Comparison of ENCODE assay signal across 14 cellular contexts in the genomic region with DNA sequence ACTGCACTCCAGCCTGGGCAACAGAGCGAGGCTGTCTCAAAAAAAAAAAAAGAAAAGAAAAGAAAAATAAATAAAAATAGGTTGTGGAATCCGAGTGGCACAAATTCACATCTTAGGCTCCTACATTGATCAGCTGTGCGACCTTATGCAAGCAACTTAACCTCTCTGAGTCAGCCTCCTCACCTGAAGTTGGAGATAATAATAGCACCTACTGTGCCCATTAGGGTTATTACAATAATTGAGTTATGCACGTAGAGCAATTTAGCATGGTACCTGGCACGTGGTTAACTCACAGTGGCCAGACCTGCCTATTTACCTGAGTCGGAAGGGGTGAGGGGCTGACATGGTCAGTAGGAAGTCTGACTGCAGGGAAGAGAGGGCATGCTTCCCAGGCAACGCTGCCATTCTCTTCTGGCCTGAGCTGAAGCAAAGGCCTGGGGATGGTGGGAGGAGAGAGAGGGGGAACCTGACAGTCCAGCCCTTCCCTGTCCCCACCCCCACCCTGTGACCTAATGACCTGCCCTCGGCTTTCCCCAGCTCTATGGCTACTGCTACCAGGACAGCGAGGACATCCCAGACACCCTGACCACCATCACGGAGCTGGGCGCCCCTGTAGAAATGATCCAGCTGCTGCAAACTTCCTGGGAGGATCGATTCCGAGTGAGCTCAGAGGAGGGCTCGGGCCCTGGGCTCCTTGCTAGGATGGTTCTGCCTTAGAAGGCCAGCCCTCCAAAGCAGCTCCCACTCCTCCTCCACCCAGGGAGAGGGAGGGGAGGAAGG. TPM values are rescaled to one million over a fixed set of nuclear protein-coding genes. Genes with fewer than 3 reads are reported as not detected.
DNase-seq lines count a peak whose midpoint lies in the region; ATAC-seq, FAIRE-seq and TF ChIP-seq lines count a peak whose summit lies in the region.
"Had no signal": no experiment of that assay in that cellular context is flagged by ENCODE, and none has a peak within 500 bp of the region (broad histone marks: within the 10 kb centered on the region; RNA-seq: fewer than 3 reads in every experiment).

No MANE protein-coding gene starts in this region.

- H4K8ac ChIP-seq in IMR-90 (ENCODE audit: low read depth in 2 of 2, low read length in 2 of 2) (peak overlapping the region; percentile 69 to 77; a peak in 3 of 4 replicates), mesendoderm (ENCODE audit: low read depth, low read length) (no peak overlapping the region)

- no peak overlapping the region; the same call in 1 of the 2 replicates for H3K56ac ChIP-seq in IMR-90 (ENCODE audit: extremely low read depth, insufficient read depth, low read length)
- peak overlapping the region; percentile 9 for H3K56ac ChIP-seq in mesendoderm (ENCODE audit: low read length)

- no peak for FAIRE-seq in small intestine (lab: Jason Lieb, UNC)
- FAIRE-seq: islet of Langerhans had no signal

- H2BK15ac ChIP-seq in IMR-90 (ENCODE audit: low read depth, low read length) (peak overlapping the region; percentile 37; the same call in 1 of the 3 replicates), mesendoderm (replicated peaks; ENCODE audit: low read depth) (no peak overlapping the region)

- peak; percentile 67 for DNase-seq in IMR-90
- DNase-seq in esophagus squamous epithelium (lab: John Stamatoyannopoulos, UW), result no peak
- DNase-seq in mesendoderm, result no peak
- DNase-seq in activated naive CD4-positive, alpha-beta T cell treated with Interleukin-2 at 50 U/mL for 16 hours, result no peak
- no peak for DNase-seq in small intestine
- no peak for DNase-seq in NCI-H345 (lab: John Stamatoyannopoulos, UW)
- DNase-seq: activated CD4-positive, CD25-positive, alpha-beta regulatory T cell treated with anti-CD3 and anti-CD28 coated beads, Interleukin-2, amount 50 U/mL, for 72 hours; CD4-positive, CD25-positive, alpha-beta regulatory T cell; effector memory CD4-positive, alpha-beta T cell; NCI-H2171; SIG-M5 had no signal

- peak overlapping the region; percentile 54 for H3K4me2 ChIP-seq in IMR-90 (ENCODE audit: low read depth, low read length)
- no peak overlapping the region for H3K4me2 ChIP-seq in mesendoderm (ENCODE audit: low read length)

- peak; percentile 68 for ATAC-seq in IMR-90 (ENCODE audit: low read depth)
- no peak for ATAC-seq in GM21360 (IDR thresholded peaks at IDR 0.05; ENCODE audit: unreplicated experiment)

- H2AK5ac ChIP-seq in IMR-90 (ENCODE audit: low read depth, low read length), result peak overlapping the region; percentile 85
- peak overlapping the region; percentile 60 for H2AK5ac ChIP-seq in mesendoderm (ENCODE audit: low read length)

- POLR2A ChIA-PET in IMR-90 (lab: Charles Lee; ENCODE audit: unreplicated experiment), result interaction anchor here (0.6 to 0.8 kb wide), 2 partner anchors 12 to 151 kb away, joined by 4 to 6 read pairs; no protein-coding TSS in a partner anchor

- H2BK120ac ChIP-seq in IMR-90 (ENCODE audit: low read depth, low read length), result peak overlapping the region; percentile 61
- H2BK120ac ChIP-seq in mesendoderm (ENCODE audit: low read depth, low read length), result no peak overlapping the region

- H3K79me1 ChIP-seq in IMR-90 (ENCODE audit: low read depth in 1 of 2, low read length in 2 of 2) (peaks cover 39 to 94% of the 10 kb centered on the region in 2 experiments), mesendoderm (ENCODE audit: low read length) (peaks cover 7% of the 10 kb centered on the region)

- CTCF ChIA-PET in IMR-90 (lab: Yijun Ruan, JAX), result interaction anchor here (0.6 to 0.7 kb wide), 2 partner anchors 34 to 274 kb away, joined by 3 to 4 read pairs; no protein-coding TSS in a partner anchor

- TF ChIP-seq RAD21 in IMR-90 (IDR thresholded peaks at IDR 0.05; ENCODE audit: low read length), result no peak

- H2BK20ac ChIP-seq in IMR-90 (ENCODE audit: low read depth, low read length), result peak overlapping the region; percentile 58

- H4K20me1 ChIP-seq in IMR-90 (ENCODE audit: insufficient read depth, low read length), result peaks cover 51% of the 10 kb centered on the region

- no peaks in the 10 kb centered on the region for H3K9me3 ChIP-seq in IMR-90 (ENCODE audit: control insufficient read depth, insufficient read depth, low read length)
- no peaks in the 10 kb centered on the region for H3K9me3 ChIP-seq in esophagus squamous epithelium
- no peaks in the 10 kb centered on the region for H3K9me3 ChIP-seq in stomach smooth muscle (ENCODE audit: control insufficient read depth in 2 of 2, low read length in 2 of 2)
- H3K9me3 ChIP-seq in small intestine (ENCODE audit: control insufficient read depth, low read depth), result no peaks in the 10 kb centered on the region

- peaks cover 33% of the 10 kb centered on the region for H3K9me1 ChIP-seq in IMR-90 (ENCODE audit: insufficient read depth, low read length)

- TF ChIP-seq CTCF in IMR-90 (conservative IDR thresholded peaks at IDR 0.05; ENCODE audit: low read depth, low read length) (no peak), esophagus squamous epithelium (IDR thresholded peaks at IDR 0.05) (no peak)

- no peak for TF ChIP-seq POLR2A in IMR-90 (IDR thresholded peaks at IDR 0.05; ENCODE audit: low read depth, low read length)
- TF ChIP-seq POLR2A in esophagus squamous epithelium (IDR thresholded peaks at IDR 0.05), result no peak

- H3K4ac ChIP-seq in IMR-90 (ENCODE audit: low read depth, low read length) (peak overlapping the region; percentile 94), mesendoderm (ENCODE audit: low read depth, low read length) (no peak overlapping the region)

- peak overlapping the region; percentile 89 for H3K14ac ChIP-seq in IMR-90 (replicated peaks; ENCODE audit: low read depth, low read length)

- no TSS peak for BruUV-seq in IMR-90 (replicated peaks; lab: Mats Ljungman, UMichigan)

- H3K27ac ChIP-seq in IMR-90 (ENCODE audit: insufficient read depth, low read length) (peak overlapping the region; percentile 71), esophagus squamous epithelium (peak overlapping the region; percentile 47 to 86 (median 81)), mesendoderm (ENCODE audit: low read depth, low read length) (no peak overlapping the region), stomach smooth muscle (ENCODE audit: low read length) (peak overlapping the region; percentile 94), small intestine (ENCODE audit: low read depth in 1 of 2, low read length in 1 of 2) (peak overlapping the region in 1 of 2 donors; percentile 92)

- peaks cover 2% of the 10 kb centered on the region for H3K79me2 ChIP-seq in mesendoderm (ENCODE audit: control insufficient read depth, insufficient read depth, low read length)

- H4K5ac ChIP-seq in IMR-90 (ENCODE audit: low read depth, low read length) (peak overlapping the region; percentile 49), mesendoderm (ENCODE audit: low read length) (no peak overlapping the region)

- peak overlapping the region; percentile 80 for H2BK5ac ChIP-seq in IMR-90 (ENCODE audit: low read depth, low read length, poor library complexity, severe bottlenecking)
- H2BK5ac ChIP-seq in mesendoderm (ENCODE audit: low read length), result no peak overlapping the region

- H3K4me1 ChIP-seq in IMR-90 (ENCODE audit: control insufficient read depth, insufficient read depth, low read length) (peaks cover 41% of the 10 kb centered on the region), esophagus squamous epithelium (peaks cover 0 to 45% (median 15%) of the 10 kb centered on the region in 3 donors), mesendoderm (ENCODE audit: control insufficient read depth, low read depth, low read length) (peaks cover 23% of the 10 kb centered on the region), stomach smooth muscle (ENCODE audit: control insufficient read depth, insufficient read depth, low read length) (peaks cover 79% of the 10 kb centered on the region), small intestine (ENCODE audit: control insufficient read depth in 2 of 2, insufficient read depth in 1 of 2, low read depth in 1 of 2, low read length in 1 of 2) (peaks cover 7 to 15% of the 10 kb centered on the region in 2 donors)

- dilution Hi-C loops in IMR-90 (cut with HindIII; ENCODE audit: low sequenced_read_pairs, unreplicated experiment), result no loop called here

- H2AK9ac ChIP-seq in IMR-90 (replicated peaks; ENCODE audit: low read depth, low read length, poor library complexity), result peak overlapping the region; percentile 89

- H3K23ac ChIP-seq in IMR-90 (ENCODE audit: low read depth, low read length) (peak overlapping the region; percentile 81; the same call in 1 of the 2 replicates), mesendoderm (ENCODE audit: low read length) (no peak overlapping the region)

- H3K4me3 ChIP-seq in IMR-90 (ENCODE audit: insufficient read depth, low read depth, low read length), result no peak overlapping the region
- peak overlapping the region in 1 of 4 donors; percentile 18 for H3K4me3 ChIP-seq in esophagus squamous epithelium
- no peak overlapping the region for H3K4me3 ChIP-seq in mesendoderm (ENCODE audit: low read length)
- peak overlapping the region; percentile 38 to 66 for H3K4me3 ChIP-seq in stomach smooth muscle (ENCODE audit: low read length in 2 of 2)
- no peak overlapping the region for H3K4me3 ChIP-seq in small intestine (ENCODE audit: low read depth in 1 of 2, low read length in 2 of 2)

- in situ Hi-C loops in IMR-90 (cut with MboI; ENCODE audit: low sequenced_read_pairs), result no loop called here

- H4K91ac ChIP-seq in IMR-90 (ENCODE audit: insufficient read depth, low read depth, low read length), result peak overlapping the region; percentile 41

- intact Hi-C loops in IMR-90 (cut with micrococcal nuclease), result no loop called here
- intact Hi-C loops in esophagus squamous epithelium (cut with DNase I), result no loop called here

- peak overlapping the region; percentile 82 for H2AFZ ChIP-seq in IMR-90 (replicated peaks; ENCODE audit: low read length, poor library complexity)

- peaks cover 71% of the 10 kb centered on the region for H3K36me3 ChIP-seq in IMR-90 (ENCODE audit: control insufficient read depth, insufficient read depth, low read length)
- H3K36me3 ChIP-seq in esophagus squamous epithelium, result peaks cover 0 to 12% (median 0%) of the 10 kb centered on the region in 3 donors
- no peaks in the 10 kb centered on the region for H3K36me3 ChIP-seq in mesendoderm (ENCODE audit: control insufficient read depth, insufficient read depth, low read length)
- H3K36me3 ChIP-seq in stomach smooth muscle (ENCODE audit: control insufficient read depth in 2 of 2, insufficient read depth in 2 of 2, low read length in 2 of 2), result peaks cover 23 to 27% of the 10 kb centered on the region in 2 donors
- no peaks in the 10 kb centered on the region for H3K36me3 ChIP-seq in small intestine (ENCODE audit: control insufficient read depth in 2 of 2, insufficient read depth in 2 of 2, low read length in 2 of 2)

- H3K27me3 ChIP-seq in IMR-90 (ENCODE audit: control insufficient read depth, insufficient read depth, low read length) (no peaks in the 10 kb centered on the region), esophagus squamous epithelium (peaks cover 0 to 33% (median 0%) of the 10 kb centered on the region in 4 donors), mesendoderm (ENCODE audit: insufficient read depth, low read length, poor library complexity) (peaks cover 4% of the 10 kb centered on the region), stomach smooth muscle (ENCODE audit: control insufficient read depth in 1 of 2, insufficient read depth in 2 of 2, low read length in 2 of 2) (no peaks in the 10 kb centered on the region), small intestine (ENCODE audit: control insufficient read depth in 2 of 2, insufficient read depth in 2 of 2, low read length in 2 of 2) (no peaks in the 10 kb centered on the region)

- 60% methylated on average over 2 of the region's 14 CpGs; no CpG with 5 or more reads in 1 of the 2 experiments for WGBS in IMR-90 (ENCODE audit: extremely low coverage in 2 of 2, insufficient read length in 1 of 2), 2 experiments
- WGBS in esophagus squamous epithelium, 2 donors, result 68 to 80% methylated on average over 5 to 6 of the region's 14 CpGs
- WGBS in mesendoderm (ENCODE audit: extremely low coverage, insufficient coverage, low lambda C conversion rate), result no CpG with 5 or more reads among the region's 14 CpGs
- WGBS in small intestine, 3 donors, result 13 to 49% (median 43%) methylated on average over 11 to 14 of the region's 14 CpGs

- peak overlapping the region; percentile 75 for H3K18ac ChIP-seq in IMR-90 (ENCODE audit: low read depth, low read length)
- no peak overlapping the region for H3K18ac ChIP-seq in mesendoderm (ENCODE audit: low read length)

- H3K9ac ChIP-seq in IMR-90 (ENCODE audit: low read depth, low read length), result peak overlapping the region; percentile 5
- H3K9ac ChIP-seq in mesendoderm (ENCODE audit: low read length), result no peak overlapping the region
- H3K9ac ChIP-seq in stomach smooth muscle (ENCODE audit: low read length in 2 of 2), result peak overlapping the region; percentile 51 to 81

RNA-seq across cellular contexts. Expression of a gene that starts 5.1 kb away (rescaled TPM):
- total RNA-seq in IMR-90 (2012; rRNA removed) (50.3 and 55.6 TPM in 2 replicates), esophagus squamous epithelium (10 to 100 TPM in 1 of 4 donors, 1 to 10 TPM in 2, under 1 TPM in 1; 0.53 to 16.8 (median 6.4) TPM)
- polyA plus RNA-seq in IMR-90 (2012; rRNA removed) (67.4 and 95.7 TPM in 2 replicates), small intestine (100 to 1,000 TPM in 1 of 3 donors, 10 to 100 TPM in 1, 1 to 10 TPM in 1; 7.8 to 129 (median 13.8) TPM)
- 40.2 and 112 TPM in 2 replicates for polyA plus RNA-seq in IMR-90 (2012; cell fraction: cytosol; rRNA removed)
- 310 and 597 TPM in 2 replicates for polyA plus RNA-seq in IMR-90 (2012; cell fraction: nucleus; rRNA removed; ENCODE audit: low replicate concordance)
- polyA plus RNA-seq in mesendoderm (2013, experiment 1 of 2), result 4.4 TPM
- 4.6 TPM for polyA plus RNA-seq in mesendoderm (2013, experiment 2 of 2)
- total RNA-seq: CD4-positive, CD25-positive, alpha-beta regulatory T cell had no signal
- polyA plus RNA-seq: CD4-positive, CD25-positive, alpha-beta regulatory T cell had no signal

Comparison
In these comparisons a context has a peak if more than half of its experiments do, and no peak if none do; other contexts are left out.
1. H3K4me3 ChIP-seq: peak in stomach smooth muscle (2 of 2); none in IMR-90 (single experiment), mesendoderm (single experiment) and small intestine (0 of 2).